ENCODE assay signal across 9 cellular contexts in genomic region chr5:76689321-76690026, GRCh38. TPM values are rescaled to one million over a fixed set of nuclear protein-coding genes. Genes with fewer than 3 reads are reported as not detected.
DNase-seq lines count a peak whose midpoint lies in the region; ATAC-seq, FAIRE-seq and TF ChIP-seq lines count a peak whose summit lies in the region.
"Had no signal": no experiment of that assay in that cellular context is flagged by ENCODE, and none has a peak within 500 bp of the region (broad histone marks: within the 10 kb centered on the region; RNA-seq: fewer than 3 reads in every experiment).

No MANE protein-coding gene starts in this region.

- no TSS peak for BruUV-seq in K562 (replicated peaks; lab: Mats Ljungman, UMichigan)

- peak; percentile 93 for DNase-seq in HS-5 (ENCODE audit: low read depth)
- no peak for DNase-seq in K562 (ENCODE audit: extremely low read depth in 1 of 4, low spot score in 3 of 4)
- no peak for DNase-seq in left lung
- DNase-seq in activated effector memory CD4-positive, alpha-beta T cell treated with anti-CD3 and anti-CD28 coated beads, Interleukin-2, amount 50 U/mL, for 16 hours = no peak
- DNase-seq in activated gamma-delta T cell (lab: John Stamatoyannopoulos, UW) = no peak
- DNase-seq: C1 segment of cervical spinal cord had no signal

- FAIRE-seq in K562 (lab: Jason Lieb, UNC) = no peak

- TF ChIP-seq POLR2A in K562 (conservative IDR thresholded peaks at IDR 0.05) = no peak

- no peaks in the 10 kb centered on the region for H4K20me1 ChIP-seq in K562 (replicated peaks; ENCODE audit: control insufficient read depth, insufficient read depth, low read length)

- peak overlapping the region; percentile 83 for H3K27ac ChIP-seq in ACC112 (ENCODE audit: low read depth, low read length)
- no peak overlapping the region for H3K27ac ChIP-seq in K562 (ENCODE audit: extremely low read depth, low read depth, low read length)
- H3K27ac ChIP-seq in left lung = peak overlapping the region in 1 of 2 donors; percentile 10

- no peaks in the 10 kb centered on the region for H3K79me2 ChIP-seq in ACC112 (ENCODE audit: control insufficient read depth, insufficient read depth, low read length, unreplicated experiment)
- no peaks in the 10 kb centered on the region for H3K79me2 ChIP-seq in K562 (ENCODE audit: control insufficient read depth, insufficient read depth, low read length)

- no peaks in the 10 kb centered on the region for H3K9me1 ChIP-seq in K562 (ENCODE audit: control insufficient read depth, insufficient read depth, low read length)

- H3K4me1 ChIP-seq in ACC112 (ENCODE audit: control insufficient read depth, insufficient read depth, low read length, unreplicated experiment) (peaks cover 45% of the 10 kb centered on the region), K562 (replicated peaks in 1 of 2; ENCODE audit: control insufficient read depth in 2 of 2, insufficient read depth in 2 of 2, low read length in 2 of 2) (peaks cover 0 to 17% of the 10 kb centered on the region in 2 experiments; a peak in 4 of 5 replicates), left lung (peaks cover 10 to 11% of the 10 kb centered on the region in 2 donors)

- H3K36me3 ChIP-seq in ACC112 (ENCODE audit: insufficient read depth, low read length) (no peaks in the 10 kb centered on the region), K562 (ENCODE audit: control insufficient read depth, insufficient read depth, low read length) (no peaks in the 10 kb centered on the region), left lung (peaks cover 0 to 10% of the 10 kb centered on the region in 2 donors)

- H3K4me3 ChIP-seq in ACC112 (ENCODE audit: low read depth, low read length) (no peak overlapping the region), K562 (no peak overlapping the region), left lung (no peak overlapping the region)

- TF ChIP-seq CTCF in K562 (IDR thresholded peaks at IDR 0.05 in 2 of 3, conservative IDR thresholded peaks at IDR 0.05 in 1 of 3; ENCODE audit: insufficient read depth in 2 of 3, low read depth in 1 of 3, low read length in 3 of 3) (no peak), left lung (IDR thresholded peaks at IDR 0.05) (no peak)

- TF ChIP-seq EP300 in K562 (IDR thresholded peaks at IDR 0.05; ENCODE audit: low read length) = no peak

- H3K4me2 ChIP-seq in K562 (ENCODE audit: insufficient read depth, low read length) = no peak overlapping the region

- H3K27me3 ChIP-seq in ACC112 (ENCODE audit: insufficient read depth, low read length) = no peaks in the 10 kb centered on the region
- no peaks in the 10 kb centered on the region for H3K27me3 ChIP-seq in K562 (ENCODE audit: control insufficient read depth in 2 of 2, insufficient read depth in 2 of 2, low read length in 2 of 2)
- no peaks in the 10 kb centered on the region for H3K27me3 ChIP-seq in left lung

- ATAC-seq in K562 (no peak), left lung (peak; percentile 44), HG03432 (IDR thresholded peaks at IDR 0.05; ENCODE audit: unreplicated experiment) (no peak), HG02763 (IDR thresholded peaks at IDR 0.05; ENCODE audit: unreplicated experiment) (no peak)

- H3K9me3 ChIP-seq in K562 (replicated peaks; ENCODE audit: control insufficient read depth, insufficient read depth, low read depth, low read length) (no peaks in the 10 kb centered on the region), left lung (no peaks in the 10 kb centered on the region)

- intact Hi-C loops in K562 (cut with micrococcal nuclease) = no loop called here
- intact Hi-C loops in left lung (cut with DNase I) = no loop called here

- no peak for TF ChIP-seq RAD21 in K562 (CRISPR knock-in tag; conservative IDR thresholded peaks at IDR 0.05 in 1 of 2, IDR thresholded peaks at IDR 0.05 in 1 of 2)

- peak overlapping the region; percentile 33 for H2AFZ ChIP-seq in ACC112 (ENCODE audit: low read length, unreplicated experiment)
- no peak overlapping the region for H2AFZ ChIP-seq in K562 (ENCODE audit: low read depth, low read length)

- in situ Hi-C loops in K562 (cut with MboI) = no loop called here

- no peak overlapping the region for H3K9ac ChIP-seq in K562 (ENCODE audit: insufficient read depth in 1 of 2, low read depth in 2 of 2, low read length in 2 of 2)

- 69% methylated on average over 3 of the region's 3 CpGs for WGBS in K562 (ENCODE audit: insufficient coverage, low coverage, missing lambda C conversion rate)

- CTCF ChIA-PET in K562 (lab: Yijun Ruan, JAX; ENCODE audit: low intra/inter-chr PET ratio) = no interaction called here

- POLR2A ChIA-PET in K562 (lab: Yijun Ruan, JAX) = interaction anchor here (0.6 to 2.6 kb wide), 5 partner anchors 9 to 326 kb away, joined by 3 to 9 read pairs (median 3); no protein-coding TSS in a partner anchor

TF ChIP-seq in K562, 482 proteins besides CTCF, POLR2A, EP300 and RAD21 (continues in another document):
- TF ChIP-seq PPARD (CRISPR knock-in tag; IDR thresholded peaks at IDR 0.05) (0 out of 2 replicates have a peak, but pooled peaks have one; percentile 37), ZNF121 (CRISPR knock-in tag; conservative IDR thresholded peaks at IDR 0.05) (no peak), XRCC5 (IDR thresholded peaks at IDR 0.05; ENCODE audit: low read depth, low read length) (no peak), GMEB1 (CRISPR knock-in tag; IDR thresholded peaks at IDR 0.05) (no peak), RBFOX2 (IDR thresholded peaks at IDR 0.05; ENCODE audit: low read depth, low read length) (no peak)
- TF ChIP-seq, protein P1, sequence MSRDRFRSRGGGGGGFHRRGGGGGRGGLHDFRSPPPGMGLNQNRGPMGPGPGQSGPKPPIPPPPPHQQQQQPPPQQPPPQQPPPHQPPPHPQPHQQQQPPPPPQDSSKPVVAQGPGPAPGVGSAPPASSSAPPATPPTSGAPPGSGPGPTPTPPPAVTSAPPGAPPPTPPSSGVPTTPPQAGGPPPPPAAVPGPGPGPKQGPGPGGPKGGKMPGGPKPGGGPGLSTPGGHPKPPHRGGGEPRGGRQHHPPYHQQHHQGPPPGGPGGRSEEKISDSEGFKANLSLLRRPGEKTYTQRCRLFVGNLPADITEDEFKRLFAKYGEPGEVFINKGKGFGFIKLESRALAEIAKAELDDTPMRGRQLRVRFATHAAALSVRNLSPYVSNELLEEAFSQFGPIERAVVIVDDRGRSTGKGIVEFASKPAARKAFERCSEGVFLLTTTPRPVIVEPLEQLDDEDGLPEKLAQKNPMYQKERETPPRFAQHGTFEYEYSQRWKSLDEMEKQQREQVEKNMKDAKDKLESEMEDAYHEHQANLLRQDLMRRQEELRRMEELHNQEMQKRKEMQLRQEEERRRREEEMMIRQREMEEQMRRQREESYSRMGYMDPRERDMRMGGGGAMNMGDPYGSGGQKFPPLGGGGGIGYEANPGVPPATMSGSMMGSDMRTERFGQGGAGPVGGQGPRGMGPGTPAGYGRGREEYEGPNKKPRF (IDR thresholded peaks at IDR 0.05; ENCODE audit: low read depth, low read length) = no peak
- TF ChIP-seq, protein P2, sequence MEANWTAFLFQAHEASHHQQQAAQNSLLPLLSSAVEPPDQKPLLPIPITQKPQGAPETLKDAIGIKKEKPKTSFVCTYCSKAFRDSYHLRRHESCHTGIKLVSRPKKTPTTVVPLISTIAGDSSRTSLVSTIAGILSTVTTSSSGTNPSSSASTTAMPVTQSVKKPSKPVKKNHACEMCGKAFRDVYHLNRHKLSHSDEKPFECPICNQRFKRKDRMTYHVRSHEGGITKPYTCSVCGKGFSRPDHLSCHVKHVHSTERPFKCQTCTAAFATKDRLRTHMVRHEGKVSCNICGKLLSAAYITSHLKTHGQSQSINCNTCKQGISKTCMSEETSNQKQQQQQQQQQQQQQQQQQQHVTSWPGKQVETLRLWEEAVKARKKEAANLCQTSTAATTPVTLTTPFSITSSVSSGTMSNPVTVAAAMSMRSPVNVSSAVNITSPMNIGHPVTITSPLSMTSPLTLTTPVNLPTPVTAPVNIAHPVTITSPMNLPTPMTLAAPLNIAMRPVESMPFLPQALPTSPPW (CRISPR knock-in tag; IDR thresholded peaks at IDR 0.05) = no peak
- TF ChIP-seq, protein P3, sequence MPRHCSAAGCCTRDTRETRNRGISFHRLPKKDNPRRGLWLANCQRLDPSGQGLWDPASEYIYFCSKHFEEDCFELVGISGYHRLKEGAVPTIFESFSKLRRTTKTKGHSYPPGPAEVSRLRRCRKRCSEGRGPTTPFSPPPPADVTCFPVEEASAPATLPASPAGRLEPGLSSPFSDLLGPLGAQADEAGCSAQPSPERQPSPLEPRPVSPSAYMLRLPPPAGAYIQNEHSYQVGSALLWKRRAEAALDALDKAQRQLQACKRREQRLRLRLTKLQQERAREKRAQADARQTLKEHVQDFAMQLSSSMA (CRISPR knock-in tag; IDR thresholded peaks at IDR 0.05) = no peak

RNA-seq across cellular contexts. Expression of gene F2R, which starts 26.5 kb away (rescaled TPM):
- 26.4 and 32.1 TPM in 2 replicates for total RNA-seq in K562 (2011; cell fraction: chromatin; rRNA removed; ENCODE audit: low replicate concordance)
- 29.2 and 33.2 TPM in 2 replicates for total RNA-seq in K562 (2011; cell fraction: nucleolus; rRNA removed)
- total RNA-seq in K562 (2011; cell fraction: nucleoplasm; rRNA removed) = 46.1 and 60.1 TPM in 2 replicates
- total RNA-seq in K562 (2014; rRNA removed) (11.2 and 13.7 TPM in 2 replicates), K562 (2014; rRNA removed; fragmentation: Illumina TruSeq; extraction: Trizol) (15.1 and 15.2 TPM in 2 replicates), K562 (2015; rRNA removed; fragmentation: Illumina TruSeq; extraction: Trizol) (10.5 and 11.1 TPM in 2 replicates), K562 (2021) (14.7 and 15.3 TPM in 2 replicates), left lung (10 to 100 TPM; 21.2 to 29.4 TPM)
- polyA plus RNA-seq in K562 (2011; rRNA removed) (34.7 and 56.5 TPM in 2 replicates), K562 (2014; fragmentation: Illumina TruSeq; extraction: Trizol) (19.1 and 19.8 TPM in 2 replicates), K562 (2014; fragmentation: Nextera tagmentation; extraction: Ambion mirVana) (1 to 10 TPM; 4.0 to 4.9 TPM), K562 (2014; rRNA removed) (17.1 and 18.5 TPM in 2 replicates)
- polyA plus RNA-seq in K562 (2011; cell fraction: cytosol; rRNA removed) = 39.1 and 73.9 TPM in 2 replicates
- 11.1 and 24.1 TPM in 2 replicates for polyA plus RNA-seq in K562 (2011; cell fraction: nucleus; rRNA removed)
- 10.9 and 11.1 TPM in 2 replicates for polyA plus RNA-seq in K562 (2012)
- polyA minus RNA-seq in K562 (2011; rRNA and poly(A)+ RNA removed) = 35.4 and 55.1 TPM in 2 replicates
- 13.9 and 23.1 TPM in 2 replicates for polyA minus RNA-seq in K562 (2011; cell fraction: cytosol; rRNA and poly(A)+ RNA removed)
- polyA minus RNA-seq in K562 (2011; cell fraction: nucleus; rRNA and poly(A)+ RNA removed) = 8.1 and 19.8 TPM in 2 replicates
